In the genomic region with DNA sequence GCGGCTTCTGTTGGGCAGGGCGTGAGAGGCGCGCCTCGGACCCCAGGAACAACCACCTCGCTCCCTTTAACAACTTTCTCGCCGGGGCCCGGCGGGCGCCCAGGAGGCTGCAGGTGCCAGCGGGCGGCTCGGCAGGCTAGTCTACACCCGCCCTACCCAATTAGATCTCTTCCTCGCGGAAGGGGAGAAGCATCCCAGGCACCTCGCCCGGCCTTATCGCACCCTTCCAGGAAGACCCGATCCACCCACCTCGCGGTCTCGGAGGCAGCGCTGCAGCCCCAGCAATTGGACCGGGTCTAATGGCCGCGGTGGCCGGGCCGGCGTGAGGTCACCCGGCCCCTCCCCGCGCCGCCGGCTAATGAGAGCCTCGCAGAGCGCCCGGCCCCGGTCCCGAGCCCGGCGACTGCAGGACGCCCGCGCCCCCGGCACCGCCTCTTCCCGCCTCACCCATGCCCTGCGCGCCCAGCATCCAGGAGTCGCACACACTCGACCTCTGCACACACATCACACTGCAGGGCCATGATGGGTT, we compare ENCODE assay signal across 8 cellular contexts. TPM values are rescaled to one million over a fixed set of nuclear protein-coding genes. Genes with fewer than 3 reads are reported as not detected.
A peak's percentile ranks its signal among the peaks of the same experiment; 100 is the strongest.
DNase-seq lines count a peak whose midpoint lies in the region; ATAC-seq and TF ChIP-seq lines count a peak whose summit lies in the region.

TSS of gene PLAAT3 (minus strand) at position 298 of the 529 bp plus-strand sequence. CDS start 419 bp downstream, outside the sequence.

- H3K4me2 ChIP-seq in BLaER1 treated with 17β-estradiol and CSF1 and Interleukin-3, amounts not matched to agents 10 nM and 100 nM = peak within 1 kb of the TSS; percentile 88 to 97 (median 93)

- H3K27me3 Mint-ChIP-seq in naive B cell = peaks cover 11 to 59% (median 13%) of the 10 kb centered on the region in 3 donors

- TF ChIP-seq POLR2A in thyroid gland (IDR thresholded peaks at IDR 0.05) = peak; percentile 32 to 84

- H3K36me3 Mint-ChIP-seq in naive B cell = no peaks in the 10 kb centered on the region

- peaks cover 16 to 20% (median 19%) of the 10 kb centered on the region in 3 donors for H3K4me1 Mint-ChIP-seq in naive B cell

- peaks cover 30 to 49% (median 44%) of the 10 kb centered on the region in 11 experiments for H3K27me3 ChIP-seq in BLaER1 treated with 17β-estradiol and CSF1 and Interleukin-3, amounts not matched to agents 10 nM and 100 nM
- no peaks in the 10 kb centered on the region for H3K27me3 ChIP-seq in thyroid gland

- WGBS in thyroid gland, 2 donors = 0 to 1% methylated on average over 13 to 29 of the region's 53 CpGs

- peaks cover 0 to 7% (median 0%) of the 10 kb centered on the region in 11 experiments; a peak in 3 of 22 replicates for H4K20me1 ChIP-seq in BLaER1 treated with 17β-estradiol and CSF1 and Interleukin-3, amounts not matched to agents 10 nM and 100 nM

- H3K9me3 Mint-ChIP-seq in naive B cell = no peaks in the 10 kb centered on the region

- H3K9ac ChIP-seq in BLaER1 treated with 17β-estradiol and CSF1 and Interleukin-3, amounts not matched to agents 10 nM and 100 nM = peak within 1 kb of the TSS in 10 of 11 experiments; percentile 11 to 57 (median 50); a peak in 12 of 22 replicates

- H3K9me3 ChIP-seq in BLaER1 treated with 17β-estradiol and CSF1 and Interleukin-3, amounts not matched to agents 10 nM and 100 nM (replicated peaks in 1 of 11) = no peaks in the 10 kb centered on the region
- no peaks in the 10 kb centered on the region for H3K9me3 ChIP-seq in thyroid gland

- H3K4me3 Mint-ChIP-seq in naive B cell = peak within 1 kb of the TSS; percentile 77 to 89 (median 84)

- no peaks in the 10 kb centered on the region for H3K36me3 ChIP-seq in BLaER1 treated with 17β-estradiol and CSF1 and Interleukin-3, amounts not matched to agents 10 nM and 100 nM
- no peaks in the 10 kb centered on the region for H3K36me3 ChIP-seq in thyroid gland

- peak; percentile 73 for DNase-seq in NCI-H526 treated with DMSO at 0.1 percent for 48 hours (lab: John Stamatoyannopoulos, UW)
- peak; percentile 14 for DNase-seq in activated effector memory CD4-positive, alpha-beta T cell treated with Interleukin-2 at 50 U/mL for 16 hours
- DNase-seq in foreskin fibroblast = peak in 1 of 2 donors; percentile 70
- no peak for DNase-seq in naive B cell
- peak; percentile 81 to 84 for DNase-seq in thyroid gland
- DNase-seq in NCI-H82 (lab: John Stamatoyannopoulos, UW) = no peak

- intact Hi-C loops in thyroid gland (cut with DNase I) = no loop called here

- no peak within 1 kb of the TSS for H3K27ac ChIP-seq in BLaER1 treated with 17β-estradiol and CSF1 and Interleukin-3, amounts not matched to agents 10 nM and 100 nM
- peak within 1 kb of the TSS; percentile 85 to 90 (median 87) for H3K27ac ChIP-seq in thyroid gland

- no peak for TF ChIP-seq CTCF in foreskin fibroblast (IDR thresholded peaks at IDR 0.05; ENCODE audit: low read depth, low read length)
- TF ChIP-seq CTCF in thyroid gland (IDR thresholded peaks at IDR 0.05) = peak in 1 of 6 experiments; percentile 8

- peaks cover 33 to 69% (median 51%) of the 10 kb centered on the region in 10 experiments for H3K4me1 ChIP-seq in BLaER1 treated with 17β-estradiol and CSF1 and Interleukin-3, amounts not matched to agents 10 nM and 100 nM
- H3K4me1 ChIP-seq in thyroid gland = peaks cover 5 to 29% of the 10 kb centered on the region in 2 donors

- H3K27ac Mint-ChIP-seq in naive B cell = peak within 1 kb of the TSS; percentile 58 to 90 (median 82)

- peak within 1 kb of the TSS; percentile 55 to 69 (median 60) for H3K4me3 ChIP-seq in BLaER1 treated with 17β-estradiol and CSF1 and Interleukin-3, amounts not matched to agents 10 nM and 100 nM
- H3K4me3 ChIP-seq in foreskin fibroblast (ENCODE audit: low read depth in 1 of 2, low read length in 2 of 2) (peak within 1 kb of the TSS; percentile 60 to 64), thyroid gland (replicated peaks in 1 of 3) (peak within 1 kb of the TSS; percentile 3 to 89 (median 70))

- ATAC-seq in GM19463 (IDR thresholded peaks at IDR 0.05; ENCODE audit: unreplicated experiment) (peak; percentile 60), naive B cell (ENCODE audit: low read depth in 2 of 2) (peak; percentile 57 to 58)

RNA-seq across cellular contexts. Expression of gene PLAAT3, which starts in this region (rescaled TPM):
- under 1 TPM in 3 of 6 donors, not detected in 3; 0.21 to 0.40 (median 0.38) TPM for polyA plus RNA-seq in naive B cell (ENCODE audit: low read depth in 6 of 6)
- total RNA-seq in thyroid gland = 10 to 100 TPM; 42.8 to 96.0 (median 74.6) TPM

Comparison
In these comparisons a context has a peak if more than half of its experiments do, and no peak if none do; other contexts are left out.
1. Peak in ATAC-seq in naive B cell; RNA of the gene not detected or under 1 TPM.
2. H3K27ac ChIP-seq: peak in thyroid gland (3 of 3); none in BLaER1 treated with 17β-estradiol and CSF1 and Interleukin-3, amounts not matched to agents 10 nM and 100 nM (0 of 11).
3. DNase-seq: peak in NCI-H526 treated with DMSO at 0.1 percent for 48 hours (single experiment), activated effector memory CD4-positive, alpha-beta T cell treated with Interleukin-2 at 50 U/mL for 16 hours (single experiment) and thyroid gland (2 of 2); none in naive B cell (single experiment) and NCI-H82 (single experiment).
4. Peak in every context shown above with its lines, with median percentiles within 50 percentile points of each other: H3K4me3 ChIP-seq.